In the genomic region with DNA sequence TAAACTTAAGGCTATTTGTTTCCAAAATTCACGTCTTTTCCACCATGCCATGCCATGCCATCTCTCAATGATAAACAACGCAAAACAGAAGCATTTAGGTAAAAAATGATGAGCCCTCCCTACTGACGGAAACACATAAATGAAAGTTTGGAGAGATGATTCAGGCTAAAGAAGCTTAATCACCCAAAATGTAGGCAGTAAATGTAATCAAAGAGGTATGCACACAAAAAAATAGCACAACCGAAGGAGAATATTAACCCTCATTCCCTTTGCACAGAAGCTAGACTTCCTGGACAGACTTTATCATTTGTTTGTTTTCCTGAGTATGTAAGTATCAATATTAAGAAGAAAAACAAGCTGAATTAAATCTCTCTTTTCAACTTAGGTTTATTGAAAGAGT, we compare ENCODE assay signal across 26 cellular contexts. TPM values are rescaled to one million over a fixed set of nuclear protein-coding genes. Genes with fewer than 3 reads are reported as not detected.
DNase-seq lines count a peak whose midpoint lies in the region; ATAC-seq, FAIRE-seq and TF ChIP-seq lines count a peak whose summit lies in the region.
"Had no signal": no experiment of that assay in that cellular context is flagged by ENCODE, and none has a peak within 500 bp of the region (broad histone marks: within the 10 kb centered on the region; RNA-seq: fewer than 3 reads in every experiment).

No MANE protein-coding gene starts in this region.

- H3K9me2 ChIP-seq in GM23248 (ENCODE audit: insufficient read depth) (no peaks in the 10 kb centered on the region), PC-3 (replicated peaks; ENCODE audit: low read length) (no peaks in the 10 kb centered on the region)

- H3K79me2 ChIP-seq in GM23248 (ENCODE audit: insufficient read depth) (no peaks in the 10 kb centered on the region), PC-3 (ENCODE audit: low read length) (no peaks in the 10 kb centered on the region)

- intact Hi-C loops in PC-3 (cut with micrococcal nuclease) = no loop called here

- DNase-seq in GM23248 (peak; percentile 48), PC-3 (peak; percentile 73), foreskin keratinocyte (peak in 1 of 2 donors; percentile 64), renal cortical epithelial cell (ENCODE audit: low read depth) (peak; percentile 52), GM12892 (ENCODE audit: insufficient read length) (no peak), ACHN (no peak), iPS-NIHi7 (ENCODE audit: extremely low spot score) (no peak)
- DNase-seq in stimulated activated naive CD8-positive, alpha-beta T cell treated with anti-CD3 and anti-CD28 coated beads, Interleukin-15, Interleukin-2, amounts not matched to agents 100 U/mL and 50 U/mL, for 24 hours = no peak
- DNase-seq: CD4-positive, alpha-beta memory T cell; DMS153; GF-D8; H7; HFFc6; Karpas-422; MG63; NCI-H1417; NCI-H1694 treated with DMSO at 0.1 percent for 48 hours; NCI-H2081 treated with DMSO at 0.1 percent for 48 hours; NCI-H2171 treated with DMSO at 0.1 percent for 48 hours; NCI-H446; NCI-H526 treated with DMSO at 0.1 percent for 48 hours; OCI-M1; RPMI8226; SHP77 had no signal

- ATAC-seq in PC-3 = peak; percentile 72
- no peak for ATAC-seq in foreskin keratinocyte
- ATAC-seq in stimulated activated naive CD8-positive, alpha-beta T cell treated with anti-CD3 and anti-CD28 coated beads, Interleukin-15, Interleukin-2, amounts not matched to agents 100 U/mL and 50 U/mL, for 24 hours = no peak

- no peak overlapping the region for H3K4me3 ChIP-seq in GM23248
- peak overlapping the region; percentile 17 for H3K4me3 ChIP-seq in PC-3 (ENCODE audit: low read length)
- H3K4me3 ChIP-seq: BLaER1 treated with 17β-estradiol and CSF1 and Interleukin-3, amounts not matched to agents 10 nM and 100 nM; MG63 had no signal

- H3K27ac ChIP-seq in GM23248 (peak overlapping the region; percentile 79), PC-3 (ENCODE audit: low read length) (peak overlapping the region; percentile 23), foreskin keratinocyte (peak overlapping the region; percentile 13)
- H3K27ac ChIP-seq: BLaER1 treated with 17β-estradiol and CSF1 and Interleukin-3, amounts not matched to agents 10 nM and 100 nM had no signal

- in situ Hi-C loops in GM23248 (cut with MboI) (no loop called here), ACHN (cut with HindIII; ENCODE audit: low pct_ligation_motif_present, low pct_unique_long_range_greater_than_20kb, low sequenced_read_pairs) (no loop called here)

- no peak for TF ChIP-seq CTCF in PC-3 (conservative IDR thresholded peaks at IDR 0.05; ENCODE audit: low read depth, low read length)
- TF ChIP-seq CTCF in foreskin keratinocyte (conservative IDR thresholded peaks at IDR 0.05) = no peak

- no peak overlapping the region for H3K9ac ChIP-seq in GM23248
- H3K9ac ChIP-seq in PC-3 (ENCODE audit: low read length) = no peak overlapping the region
- H3K9ac ChIP-seq: BLaER1 treated with 17β-estradiol and CSF1 and Interleukin-3, amounts not matched to agents 10 nM and 100 nM had no signal

- H3K4me1 ChIP-seq in GM23248 (ENCODE audit: insufficient read depth) (peaks cover 30% of the 10 kb centered on the region), PC-3 (ENCODE audit: insufficient read depth, low read length) (peaks cover 45% of the 10 kb centered on the region), foreskin keratinocyte (peaks cover 39% of the 10 kb centered on the region)
- H3K4me1 ChIP-seq: BLaER1 treated with 17β-estradiol and CSF1 and Interleukin-3, amounts not matched to agents 10 nM and 100 nM had no signal

- TF ChIP-seq POLR2A in GM12892 (IDR thresholded peaks at IDR 0.05; ENCODE audit: low read depth, low read length) = no peak

- H3F3A ChIP-seq in GM23248 (ENCODE audit: insufficient read depth) (peaks cover 7% of the 10 kb centered on the region; the same call in 1 of the 2 replicates), PC-3 (ENCODE audit: low read length, unreplicated experiment) (peaks cover 5% of the 10 kb centered on the region)

- 58 to 63% methylated on average over 4 of the region's 4 CpGs for WGBS in GM23248 (ENCODE audit: low coverage in 1 of 2, low lambda C conversion rate in 2 of 2, missing lambda C conversion rate in 2 of 2), 2 experiments

- CTCF ChIA-PET in PC-3 (lab: Charles Lee) = interaction anchor here (0.8 kb wide), 1 partner anchor 46 kb away, joined by 5 read pairs; no protein-coding TSS in a partner anchor

- H3K9me3 ChIP-seq in GM23248 (ENCODE audit: low read depth) (no peaks in the 10 kb centered on the region), PC-3 (ENCODE audit: low read length) (no peaks in the 10 kb centered on the region)
- H3K9me3 ChIP-seq: BLaER1 treated with 17β-estradiol and CSF1 and Interleukin-3, amounts not matched to agents 10 nM and 100 nM; MG63 had no signal

- no peak for FAIRE-seq in GM12892 (lab: Jason Lieb, UNC)
- FAIRE-seq: GM19239 had no signal

- POLR2A ChIA-PET in PC-3 (lab: Charles Lee; ENCODE audit: unreplicated experiment) = interaction anchor here (0.6 kb wide), 1 partner anchor 48 kb away, joined by 6 read pairs; no protein-coding TSS in a partner anchor

- H3K36me3 ChIP-seq in GM23248 (ENCODE audit: low read depth) (no peaks in the 10 kb centered on the region), PC-3 (ENCODE audit: low read depth, low read length) (no peaks in the 10 kb centered on the region)
- H3K36me3 ChIP-seq: BLaER1 treated with 17β-estradiol and CSF1 and Interleukin-3, amounts not matched to agents 10 nM and 100 nM; MG63 had no signal

- H3K4me2 ChIP-seq in GM23248 (ENCODE audit: unreplicated experiment) (peak overlapping the region; percentile 21), PC-3 (ENCODE audit: low read length) (peak overlapping the region; percentile 52)
- H3K4me2 ChIP-seq: BLaER1 treated with 17β-estradiol and CSF1 and Interleukin-3, amounts not matched to agents 10 nM and 100 nM had no signal

- BruUV-seq in PC-3 (replicated peaks; lab: Mats Ljungman, UMichigan) = no TSS peak

- no peak overlapping the region for H2AFZ ChIP-seq in GM23248
- H2AFZ ChIP-seq in PC-3 (ENCODE audit: low read length) = no peak overlapping the region

- H3K27me3 ChIP-seq in GM23248 (replicated peaks; ENCODE audit: insufficient read depth) (no peaks in the 10 kb centered on the region), PC-3 (ENCODE audit: low read length) (no peaks in the 10 kb centered on the region), foreskin keratinocyte (no peaks in the 10 kb centered on the region)
- H3K27me3 ChIP-seq: BLaER1 treated with 17β-estradiol and CSF1 and Interleukin-3, amounts not matched to agents 10 nM and 100 nM; MG63 had no signal

- H4K20me1 ChIP-seq in GM23248 (ENCODE audit: insufficient read depth) (no peaks in the 10 kb centered on the region), PC-3 (ENCODE audit: low read length) (no peaks in the 10 kb centered on the region)
- H4K20me1 ChIP-seq: BLaER1 treated with 17β-estradiol and CSF1 and Interleukin-3, amounts not matched to agents 10 nM and 100 nM had no signal

RNA-seq across cellular contexts. Expression of a gene that starts 28.8 kb away (rescaled TPM):
- total RNA-seq in GM23248 (2014; rRNA removed; shearing (Covaris generic)) = not detected in 2 replicates
- polyA plus RNA-seq in GM23248 (2016; fragmentation: Nextera tagmentation; extraction: Ambion mirVana) = not detected in 2 replicates
- total RNA-seq in PC-3 (2014; rRNA removed) = 0.11 TPM in 1 of 2 replicates, not detected in the other
- 0.34 and 0.63 TPM in 2 replicates for total RNA-seq in foreskin keratinocyte
- 0.18 and 0.23 TPM in 2 replicates for polyA plus RNA-seq in foreskin keratinocyte
- total RNA-seq in renal cortical epithelial cell = 286 and 494 TPM in 2 replicates
- not detected for polyA plus RNA-seq in GM12892 (2012; ENCODE audit: missing spikeins)
- total RNA-seq: H7, HFFc6 had no signal
- polyA plus RNA-seq: CD4-positive, alpha-beta memory T cell had no signal

Comparison
In these comparisons a context has a peak if more than half of its experiments do, and no peak if none do; other contexts are left out.
1. DNase-seq: peak in GM23248 (single experiment), PC-3 (single experiment) and renal cortical epithelial cell (single experiment); none in GM12892 (single experiment), ACHN (single experiment), stimulated activated naive CD8-positive, alpha-beta T cell treated with anti-CD3 and anti-CD28 coated beads, Interleukin-15, Interleukin-2, amounts not matched to agents 100 U/mL and 50 U/mL, for 24 hours (single experiment) and iPS-NIHi7 (single experiment).
2. H3K27ac ChIP-seq: peak in every context shown above with its lines; median percentile 79 in GM23248; 23 in PC-3; 13 in foreskin keratinocyte.
3. RNA of a gene that starts 28.8 kb away (total RNA-seq): 286 to 494 TPM in renal cortical epithelial cell; 0.34 to 0.63 TPM in foreskin keratinocyte, 0.11 TPM in PC-3 and not detected in GM23248; every median in the first group is over 100 times any median in the second.